1 cellular context compared by ENCODE assay signal in genomic region chr7:22937946-22938345, GRCh38.
TF ChIP-seq lines count a peak whose summit lies in the region.

No MANE protein-coding gene starts in this region.

TF ChIP-seq in H1, 55 proteins besides CTCF, POLR2A, EP300 and RAD21 (continued from another document):
- no peak for TF ChIP-seq SAP30 (IDR thresholded peaks at IDR 0.05; ENCODE audit: insufficient read depth, insufficient replicate concordance, low read length)
- TF ChIP-seq TEAD4 (IDR thresholded peaks at IDR 0.05; ENCODE audit: low read depth, low read length), result no peak
- no peak for TF ChIP-seq TAF1 (IDR thresholded peaks at IDR 0.05; ENCODE audit: low read depth, low read length)
- TF ChIP-seq FOSL1 (IDR thresholded peaks at IDR 0.05; ENCODE audit: insufficient read depth, low read depth, low read length), result no peak
